In the genomic region with DNA sequence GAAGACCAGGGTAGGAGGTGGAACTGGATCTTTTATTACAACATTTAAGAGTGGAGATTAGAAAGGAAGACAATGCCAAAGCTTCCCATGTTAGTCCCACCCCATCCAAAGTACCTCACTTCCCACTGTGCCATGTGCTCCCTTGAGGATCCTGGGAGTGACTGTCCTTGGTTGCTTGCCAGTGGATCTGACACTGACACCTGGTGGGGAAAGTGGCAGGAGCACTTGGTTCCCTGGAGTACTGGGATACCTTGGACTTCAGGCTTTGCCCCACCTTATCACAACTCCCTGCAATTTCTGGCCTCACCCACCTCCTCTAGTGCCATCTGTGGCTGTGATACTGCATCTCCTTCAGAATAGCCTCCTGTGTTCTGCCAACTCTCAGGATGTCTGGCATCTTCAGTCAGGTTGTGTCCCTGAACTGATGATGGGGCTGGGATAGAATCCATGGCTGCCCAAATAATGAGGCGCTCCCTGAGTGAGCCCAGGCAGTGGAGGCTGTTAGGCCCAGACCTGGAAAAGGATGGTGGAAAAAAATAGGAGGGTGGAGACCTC, we compare ENCODE assay signal across 8 cellular contexts. TPM values are rescaled to one million over a fixed set of nuclear protein-coding genes. Genes with fewer than 3 reads are reported as not detected.
DNase-seq lines count a peak whose midpoint lies in the region; ATAC-seq and TF ChIP-seq lines count a peak whose summit lies in the region.

No MANE protein-coding gene starts in this region.

- ATAC-seq in mucosa of descending colon (peak; percentile 76), GM18502 (IDR thresholded peaks at IDR 0.05; ENCODE audit: poor library complexity, unreplicated experiment) (no peak)

- no peaks in the 10 kb centered on the region for H3K9me3 ChIP-seq in mucosa of descending colon

- H3K4me3 ChIP-seq in choroid plexus epithelial cell (ENCODE audit: low read depth, low read length) (no peak overlapping the region), mucosa of descending colon (peak overlapping the region; percentile 45)

- peaks cover 1% of the 10 kb centered on the region for H3K36me3 ChIP-seq in mucosa of descending colon (ENCODE audit: low read depth)

- intact Hi-C loops in mucosa of descending colon (cut with DNase I, micrococcal nuclease): no loop called here

- H3K4me1 ChIP-seq in mucosa of descending colon (ENCODE audit: low read depth): peaks cover 3% of the 10 kb centered on the region

- TF ChIP-seq CTCF in choroid plexus epithelial cell (conservative IDR thresholded peaks at IDR 0.05; ENCODE audit: low read depth, low read length) (peak; percentile 48), mucosa of descending colon (IDR thresholded peaks at IDR 0.05) (no peak)

- DNase-seq in AG20443 (ENCODE audit: low spot score) (peak; percentile 24), H4 (ENCODE audit: low spot score) (peak; percentile 71), NCI-H82 treated with DMSO at 0.1 percent for 48 hours (lab: John Stamatoyannopoulos, UW; ENCODE audit: unreplicated experiment) (peak; percentile 48), choroid plexus epithelial cell (ENCODE audit: low read depth) (no peak), mucosa of descending colon (peak; percentile 73 to 92 (median 88))
- no peak for DNase-seq in stimulated activated CD4-positive, alpha-beta T cell treated with anti-CD3 and anti-CD28 coated beads, Interleukin-4, amount 100 ng/mL, for 24 hours
- no peak for DNase-seq in effector CD8-positive, alpha-beta T cell (lab: John Stamatoyannopoulos, UW)

RNA-seq across cellular contexts. Expression of gene ELL3, which starts 1.3 kb away (rescaled TPM):
- 1.3 and 2.2 TPM in 2 replicates for total RNA-seq in H4 (2014; rRNA removed; shearing (Covaris generic))
- 10 to 100 TPM; 18.4 to 37.4 (median 22.8) TPM for total RNA-seq in mucosa of descending colon

RNA-seq across cellular contexts. Expression of gene SERF2, which starts 16.6 kb away (rescaled TPM):
- 979 and 1,093 TPM in 2 replicates for total RNA-seq in H4 (2014; rRNA removed; shearing (Covaris generic))
- total RNA-seq in mucosa of descending colon: 100 to 1,000 TPM; 712 to 944 (median 931) TPM

RNA-seq across cellular contexts. Expression of gene SERINC4, which starts 24.5 kb away (rescaled TPM):
- not detected in 2 replicates for total RNA-seq in H4 (2014; rRNA removed; shearing (Covaris generic))
- under 1 TPM; 0.16 to 0.52 (median 0.29) TPM for total RNA-seq in mucosa of descending colon

RNA-seq across cellular contexts. Expression of gene HYPK, which starts 24.9 kb away (rescaled TPM):
- 5.5 and 6.5 TPM in 2 replicates for total RNA-seq in H4 (2014; rRNA removed; shearing (Covaris generic))
- 10 to 100 TPM; 10.4 to 15.5 (median 13.8) TPM for total RNA-seq in mucosa of descending colon

RNA-seq across cellular contexts. Expression of gene PDIA3, which starts 29.2 kb away (rescaled TPM):
- 187 and 259 TPM in 2 replicates for total RNA-seq in H4 (2014; rRNA removed; shearing (Covaris generic))
- 100 to 1,000 TPM; 214 to 566 (median 262) TPM for total RNA-seq in mucosa of descending colon

Comparison
In these comparisons a context has a peak if more than half of its experiments do, and no peak if none do; other contexts are left out.
1. DNase-seq: peak in AG20443 (single experiment), H4 (single experiment), NCI-H82 treated with DMSO at 0.1 percent for 48 hours (single experiment) and mucosa of descending colon (3 of 3); none in choroid plexus epithelial cell (single experiment), stimulated activated CD4-positive, alpha-beta T cell treated with anti-CD3 and anti-CD28 coated beads, Interleukin-4, amount 100 ng/mL, for 24 hours (single experiment) and effector CD8-positive, alpha-beta T cell (single experiment).